Comparison of ENCODE assay signal across 7 cellular contexts in genomic region chr4:87196146-87196545, GRCh38.
"Had no signal": no experiment of that assay in that cellular context is flagged by ENCODE, and none has a peak within 500 bp of the region (broad histone marks: within the 10 kb centered on the region; RNA-seq: fewer than 3 reads in every experiment).

No MANE protein-coding gene starts in this region.

- ATAC-seq: HepG2, K562 had no signal

- DNase-seq: IMR-90, KBM-7, KG1 had no signal

- H3K27ac ChIP-seq: HL-60 had no signal

- H3K4me3 ChIP-seq: K562 had no signal

- FAIRE-seq: HepG2, HTR-8/SVneo had no signal
